8 cellular contexts compared by ENCODE assay signal in genomic region chr7:127819975-127820778, GRCh38.
DNase-seq lines count a peak whose midpoint lies in the region; ATAC-seq and TF ChIP-seq lines count a peak whose summit lies in the region.

No MANE protein-coding gene starts in this region.

- DNase-seq in GM03348 (ENCODE audit: low spot score), result peak; percentile 50
- DNase-seq in activated naive CD8-positive, alpha-beta T cell treated with anti-CD3 and anti-CD28 coated beads, Interleukin-2, amount 50 U/mL, for 24 hours, result no peak
- DNase-seq in nephron progenitor cell, result no peak
- DNase-seq in NCI-H187 (lab: John Stamatoyannopoulos, UW), result no peak
- no peak for DNase-seq in anterior cingulate cortex (lab: John Stamatoyannopoulos, UW)
- no peak for DNase-seq in left lobe of liver (ENCODE audit: low spot score)
- DNase-seq in erythroblast (lab: John Stamatoyannopoulos, UW), result no peak

- H3K9me3 Mint-ChIP-seq in activated naive CD8-positive, alpha-beta T cell treated with anti-CD3 and anti-CD28 coated beads, Interleukin-2, amount 50 U/mL, for 24 hours, result no peaks in the 10 kb centered on the region
- no peaks in the 10 kb centered on the region for H3K9me3 Mint-ChIP-seq in nephron progenitor cell

- ATAC-seq in HG03442 (IDR thresholded peaks at IDR 0.05; ENCODE audit: unreplicated experiment) (peak; percentile 51), left lobe of liver (no peak)
- peak; percentile 92 for ATAC-seq in activated naive CD8-positive, alpha-beta T cell treated with anti-CD3 and anti-CD28 coated beads, Interleukin-2, amount 50 U/mL, for 24 hours

- no peaks in the 10 kb centered on the region for H3K27me3 Mint-ChIP-seq in activated naive CD8-positive, alpha-beta T cell treated with anti-CD3 and anti-CD28 coated beads, Interleukin-2, amount 50 U/mL, for 24 hours
- peaks cover 2% of the 10 kb centered on the region for H3K27me3 Mint-ChIP-seq in nephron progenitor cell (ENCODE audit: low read depth, poor library complexity)

- TF ChIP-seq POLR2A in erythroblast (IDR thresholded peaks at IDR 0.05; ENCODE audit: low read length), result no peak

- H3K4me3 Mint-ChIP-seq in activated naive CD8-positive, alpha-beta T cell treated with anti-CD3 and anti-CD28 coated beads, Interleukin-2, amount 50 U/mL, for 24 hours, result peak overlapping the region; percentile 28
- H3K4me3 Mint-ChIP-seq in nephron progenitor cell, result peak overlapping the region; percentile 28

- H3K27ac Mint-ChIP-seq in activated naive CD8-positive, alpha-beta T cell treated with anti-CD3 and anti-CD28 coated beads, Interleukin-2, amount 50 U/mL, for 24 hours, result peak overlapping the region; percentile 76
- peak overlapping the region; percentile 91 for H3K27ac Mint-ChIP-seq in nephron progenitor cell

- H3K4me1 Mint-ChIP-seq in activated naive CD8-positive, alpha-beta T cell treated with anti-CD3 and anti-CD28 coated beads, Interleukin-2, amount 50 U/mL, for 24 hours, result peaks cover 45% of the 10 kb centered on the region
- peaks cover 52% of the 10 kb centered on the region for H3K4me1 Mint-ChIP-seq in nephron progenitor cell

- peaks cover 13% of the 10 kb centered on the region for H3K36me3 Mint-ChIP-seq in activated naive CD8-positive, alpha-beta T cell treated with anti-CD3 and anti-CD28 coated beads, Interleukin-2, amount 50 U/mL, for 24 hours (ENCODE audit: low read depth)
- no peaks in the 10 kb centered on the region for H3K36me3 Mint-ChIP-seq in nephron progenitor cell (ENCODE audit: low read depth)

- TF ChIP-seq CTCF in nephron progenitor cell (IDR thresholded peaks at IDR 0.05), result no peak
